1 cellular context compared by ENCODE assay signal in genomic region chr4:3192188-3192587, GRCh38.
TF ChIP-seq lines count a peak whose summit lies in the region.

No MANE protein-coding gene starts in this region.

TF ChIP-seq in H1, 55 proteins besides CTCF, POLR2A, EP300 and RAD21:
- TF ChIP-seq TEAD4 (IDR thresholded peaks at IDR 0.05; ENCODE audit: low read depth, low read length) (no peak), RFX5 (IDR thresholded peaks at IDR 0.05; ENCODE audit: borderline replicate concordance, low read depth, low read length) (no peak), NRF1 (IDR thresholded peaks at IDR 0.05; ENCODE audit: low read depth, low read length) (no peak), POU5F1 (IDR thresholded peaks at IDR 0.05; ENCODE audit: low read depth, low read length) (no peak), CHD7 (IDR thresholded peaks at IDR 0.05; ENCODE audit: insufficient replicate concordance, low read length) (no peak), E2F6 (IDR thresholded peaks at IDR 0.05) (no peak), CHD2 (IDR thresholded peaks at IDR 0.05; ENCODE audit: low read length) (no peak), POLR2AphosphoS5 (IDR thresholded peaks at IDR 0.05; ENCODE audit: low read depth, low read length) (no peak), ATF3 (IDR thresholded peaks at IDR 0.05; ENCODE audit: insufficient read depth, low read depth, low read length) (no peak), CEBPB (IDR thresholded peaks at IDR 0.05; ENCODE audit: low read depth, low read length) (no peak), RBBP5 (IDR thresholded peaks at IDR 0.05; ENCODE audit: borderline replicate concordance, low read depth, low read length) (no peak), SIN3A (conservative IDR thresholded peaks at IDR 0.05 in 1 of 2, IDR thresholded peaks at IDR 0.05 in 1 of 2; ENCODE audit: low read depth in 1 of 2, low read length in 2 of 2) (no peak), RNF2 (IDR thresholded peaks at IDR 0.05; ENCODE audit: borderline replicate concordance, low read depth, low read length, missing control alignments, poor library complexity, severe bottlenecking) (no peak), KDM5A (IDR thresholded peaks at IDR 0.05; ENCODE audit: low read length) (no peak), SP1 (IDR thresholded peaks at IDR 0.05; ENCODE audit: low read depth, low read length) (no peak), CBX5 (IDR thresholded peaks at IDR 0.05; ENCODE audit: low read depth, low read length) (no peak), NANOG (IDR thresholded peaks at IDR 0.05; ENCODE audit: insufficient read depth, low read depth, low read length, poor library complexity, severe bottlenecking) (no peak), CHD1 (IDR thresholded peaks at IDR 0.05; ENCODE audit: low read depth, low read length) (no peak)
